26 cellular contexts compared by ENCODE assay signal in the genomic region with DNA sequence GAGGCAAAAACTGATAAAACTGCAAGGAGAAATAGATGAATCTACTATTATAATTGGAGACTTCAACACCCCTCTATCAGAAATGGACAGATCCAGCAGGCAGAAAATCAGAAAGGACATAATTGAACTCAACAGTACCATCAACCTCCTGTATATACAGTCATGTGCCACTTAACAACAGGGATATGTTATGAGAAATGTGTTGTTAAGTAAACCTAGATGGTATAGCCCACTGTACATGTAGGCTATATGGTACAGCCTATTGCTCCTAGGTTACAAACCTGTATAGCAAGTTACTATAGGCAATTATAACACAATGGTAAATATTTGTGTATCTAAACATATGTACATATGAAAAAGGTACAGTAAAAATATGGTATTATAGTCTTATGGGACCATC.
"Had no signal": no experiment of that assay in that cellular context is flagged by ENCODE, and none has a peak within 500 bp of the region (broad histone marks: within the 10 kb centered on the region; RNA-seq: fewer than 3 reads in every experiment).

No MANE protein-coding gene starts in this region.

- H3K27ac ChIP-seq: epithelial cell of prostate, esophagus squamous epithelium, gastrocnemius medialis, heart right ventricle, left lung, lower lobe of right lung had no signal

- H3K4me3 ChIP-seq: esophagus squamous epithelium, gastrocnemius medialis, heart right ventricle, left lung, lower lobe of right lung had no signal

- ATAC-seq: effector memory CD8-positive, alpha-beta T cell; esophagus mucosa; gastrocnemius medialis; heart right ventricle; left cardiac atrium; left lung; left ventricle myocardium superior; lower lobe of right lung; naive thymus-derived CD4-positive, alpha-beta T cell had no signal

- H3K27me3 ChIP-seq: gastrocnemius medialis, left lung had no signal

- DNase-seq: cortex of kidney; effector CD8-positive, alpha-beta T cell; effector memory CD8-positive, alpha-beta T cell; endodermal cell; erythroblast; esophagus squamous epithelium; foreskin fibroblast; foreskin melanocyte; gastrocnemius medialis; glutamatergic neuron; head of caudate nucleus; heart right ventricle; hippocampal formation; left cardiac atrium; left lung; left ventricle myocardium superior; lower lobe of right lung; mesendoderm; midbrain; naive thymus-derived CD4-positive, alpha-beta T cell had no signal

- H3K36me3 ChIP-seq: esophagus squamous epithelium, gastrocnemius medialis, heart right ventricle, left lung, lower lobe of right lung had no signal

- H3K27ac Mint-ChIP-seq: dendritic cell treated with granulocyte-macrophage colony-stimulating factor and Interleukin-4, amounts not matched to agents 40 ng/mL and 50 ng/mL, for 4 days; effector memory CD8-positive, alpha-beta T cell; endodermal cell; naive thymus-derived CD4-positive, alpha-beta T cell had no signal

- H3K4me1 Mint-ChIP-seq: endodermal cell; naive thymus-derived CD4-positive, alpha-beta T cell had no signal

- FAIRE-seq: endometrium, islet of Langerhans, keratinocyte had no signal

- H3K4me1 ChIP-seq: esophagus squamous epithelium, gastrocnemius medialis, heart right ventricle, left lung, lower lobe of right lung had no signal

- H3K4me3 Mint-ChIP-seq: dendritic cell treated with granulocyte-macrophage colony-stimulating factor and Interleukin-4, amounts not matched to agents 40 ng/mL and 50 ng/mL, for 4 days; effector memory CD8-positive, alpha-beta T cell; endodermal cell; naive thymus-derived CD4-positive, alpha-beta T cell had no signal
